1 cellular context compared by ENCODE assay signal in the genomic region with DNA sequence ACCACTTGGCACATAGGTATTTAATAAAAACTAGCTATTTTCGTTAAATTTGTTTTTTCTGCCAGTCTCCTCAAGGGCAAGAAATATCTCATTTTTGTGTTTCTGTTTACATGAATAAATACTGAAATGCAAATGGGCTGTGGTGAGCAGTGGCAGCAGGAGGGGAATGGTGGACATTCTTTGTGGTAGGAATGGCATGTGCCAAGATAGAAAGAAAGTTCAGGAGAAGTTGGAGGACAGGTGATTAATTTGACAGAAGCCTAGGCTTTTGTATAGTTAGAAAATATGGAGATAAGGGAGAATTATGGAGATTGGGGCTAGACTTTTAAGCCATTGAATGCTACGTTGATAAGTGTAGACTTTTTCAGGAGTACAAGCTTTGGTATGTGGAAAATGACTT.
TF ChIP-seq lines count a peak whose summit lies in the region.

No MANE protein-coding gene starts in this region.

TF ChIP-seq in GM12878, 131 proteins besides CTCF, POLR2A, EP300 and RAD21:
- TF ChIP-seq TARDBP (IDR thresholded peaks at IDR 0.05; ENCODE audit: borderline replicate concordance) (no peak), POU2F2 (IDR thresholded peaks at IDR 0.05; ENCODE audit: borderline replicate concordance, low read depth, low read length) (peak; percentile 39; the same call in 1 of the 3 replicates), FOS (IDR thresholded peaks at IDR 0.05; ENCODE audit: borderline replicate concordance, extremely low read depth, insufficient read length) (no peak)
